ENCODE assay signal across 8 cellular contexts in the genomic region with DNA sequence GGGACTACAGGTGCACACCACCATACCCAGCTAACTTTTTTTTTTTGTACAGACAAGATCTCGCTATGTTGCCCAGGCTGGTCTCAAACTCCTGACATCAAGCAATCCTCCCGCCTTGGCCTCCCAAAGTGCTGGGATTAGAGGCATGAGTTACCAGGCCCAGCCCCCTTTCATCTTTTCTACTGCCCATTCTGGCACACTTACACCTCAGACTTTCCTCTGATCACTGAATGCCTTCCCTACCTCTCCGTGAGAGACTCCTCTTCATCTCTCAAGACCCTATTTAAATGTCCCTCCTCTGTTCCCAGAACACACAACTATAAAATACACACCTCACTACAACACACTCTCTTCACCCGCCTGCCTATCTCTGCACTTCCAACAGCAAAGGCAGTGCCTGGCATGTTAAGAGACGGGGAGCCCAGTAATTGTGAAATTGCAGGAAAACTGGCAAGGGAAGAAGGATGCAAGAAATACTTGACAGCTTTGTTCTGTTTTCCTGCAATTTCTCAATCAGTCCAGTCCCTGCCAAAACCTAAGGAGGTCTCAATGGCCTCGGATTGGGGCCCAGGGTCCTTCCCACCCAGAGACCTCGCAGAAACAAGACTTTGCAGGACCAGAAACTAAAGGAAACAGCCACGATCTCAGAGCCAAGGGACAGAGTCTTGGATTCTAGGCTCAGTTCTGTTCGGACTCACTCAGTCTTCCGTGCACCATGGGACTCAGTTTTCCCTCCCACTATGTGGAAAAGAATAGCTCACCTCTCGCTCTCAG. TPM values are rescaled to one million over a fixed set of nuclear protein-coding genes. Genes with fewer than 3 reads are reported as not detected.
DNase-seq lines count a peak whose midpoint lies in the region; ATAC-seq and TF ChIP-seq lines count a peak whose summit lies in the region.

No MANE protein-coding gene starts in this region.

- TF ChIP-seq CTCF in fibroblast of pulmonary artery (IDR thresholded peaks at IDR 0.05; ENCODE audit: low read length, missing control alignments) = no peak

- DNase-seq in T-cell (peak in 1 of 34 experiments; percentile 16), fibroblast of pulmonary artery (ENCODE audit: low read depth) (peak; percentile 70), skeletal muscle cell (ENCODE audit: low read depth) (no peak), DMS53 treated with DMSO at 0.1 percent for 48 hours (lab: John Stamatoyannopoulos, UW; ENCODE audit: unreplicated experiment) (no peak), UCSD-AML1 (lab: John Stamatoyannopoulos, UW; ENCODE audit: unreplicated experiment) (no peak)
- no peak for DNase-seq in stimulated activated naive CD4-positive, alpha-beta T cell treated with Interleukin-2 at 50 U/mL for 16 hours (lab: John Stamatoyannopoulos, UW)

- ATAC-seq in T-cell (replicated peaks in 1 of 4) = no peak
- ATAC-seq in GM21825 (IDR thresholded peaks at IDR 0.05; ENCODE audit: unreplicated experiment) = no peak

- POLR2A ChIA-PET in T-cell (lab: Charles Lee) = no interaction called here

- no peaks in the 10 kb centered on the region for H3K9me3 Mint-ChIP-seq in T-cell

- peak overlapping the region; percentile 86 to 92 (median 89) for H3K4me3 Mint-ChIP-seq in T-cell

- H3K4me1 Mint-ChIP-seq in T-cell = peaks cover 36 to 41% (median 38%) of the 10 kb centered on the region in 3 donors

- H3K36me3 Mint-ChIP-seq in T-cell = peaks cover 25% of the 10 kb centered on the region

- peak overlapping the region; percentile 69 to 70 for H3K27ac Mint-ChIP-seq in T-cell

- H3K27me3 Mint-ChIP-seq in T-cell = no peaks in the 10 kb centered on the region

- CTCF ChIA-PET in T-cell (lab: Charles Lee) = interaction anchor here in 1 of 2 donors (0.7 to 1.3 kb wide), 6 partner anchors 33 to 258 kb away, joined by 3 to 7 read pairs (median 4); a partner anchor contains a TSS

- H3K4me3 ChIP-seq in GM08714 (ENCODE audit: low read length) (peak overlapping the region; percentile 73), fibroblast of pulmonary artery (replicated peaks; ENCODE audit: low read depth, low read length) (peak overlapping the region; percentile 85), skeletal muscle cell (ENCODE audit: low read depth, low read length) (peak overlapping the region; percentile 97)

RNA-seq across cellular contexts. Expression of a gene that starts 0.9 kb away (rescaled TPM):
- total RNA-seq in T-cell = 10 to 100 TPM; 11.4 to 20.5 (median 18.3) TPM

RNA-seq across cellular contexts. Expression of a gene that starts 1.3 kb away (rescaled TPM):
- total RNA-seq in T-cell = 10 to 100 TPM in 3 of 5 donors, 1 to 10 TPM in 2; 8.7 to 16.3 (median 12.4) TPM

RNA-seq across cellular contexts. Expression of a gene that starts 14.3 kb away (rescaled TPM):
- not detected for total RNA-seq in T-cell

RNA-seq across cellular contexts. Expression of a gene that starts 26.4 kb away (rescaled TPM):
- 10 to 100 TPM; 11.7 to 33.3 (median 26.6) TPM for total RNA-seq in T-cell

RNA-seq across cellular contexts. Expression of a gene that starts 33.0 kb away (rescaled TPM):
- total RNA-seq in T-cell = 10 to 100 TPM; 55.7 to 86.4 (median 78.5) TPM
